Comparison of ENCODE assay signal across 8 cellular contexts in the genomic region with DNA sequence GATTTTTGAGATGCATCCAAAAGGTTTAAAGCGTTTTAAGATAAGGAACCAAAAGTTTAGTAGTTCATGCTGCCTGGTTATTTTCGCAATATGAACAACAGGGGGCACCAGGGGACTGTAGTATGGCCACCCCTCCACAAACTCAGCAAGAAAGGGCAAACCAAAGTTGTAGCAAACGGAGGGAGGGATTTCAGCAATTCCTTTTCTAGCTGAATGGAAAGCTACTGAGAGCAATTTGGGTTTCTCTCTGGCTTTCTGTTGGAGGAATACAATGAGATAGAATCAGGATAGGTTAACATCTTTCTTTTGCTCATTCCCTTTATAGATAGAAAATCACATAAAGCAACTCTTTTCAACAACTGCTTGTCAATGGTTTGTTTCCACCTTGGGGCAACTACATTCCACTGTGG.
DNase-seq lines count a peak whose midpoint lies in the region; ATAC-seq and TF ChIP-seq lines count a peak whose summit lies in the region.

No MANE protein-coding gene starts in this region.

- DNase-seq in ELR (ENCODE audit: low read depth) (peak; percentile 80), HK-2 (ENCODE audit: unreplicated experiment) (peak; percentile 34), NOMO-1 (lab: John Stamatoyannopoulos, UW; ENCODE audit: unreplicated experiment in 2 of 2) (peak; percentile 68 to 77), fibroblast of gingiva (ENCODE audit: low read depth) (peak; percentile 77), nephron progenitor cell (peak; percentile 60), superior temporal gyrus (ENCODE audit: extremely low spot score) (peak; percentile 81)
- DNase-seq in activated CD8-positive, alpha-beta memory T cell treated with anti-CD3 and anti-CD28 coated beads, Interleukin-2, amount 50 U/mL, for 1 hour (ENCODE audit: extremely low read depth), result peak; percentile 10

- no peak for ATAC-seq in GM18870 (IDR thresholded peaks at IDR 0.05; ENCODE audit: unreplicated experiment)

- H3K4me1 Mint-ChIP-seq in nephron progenitor cell, result peaks cover 40% of the 10 kb centered on the region

- H3K27me3 Mint-ChIP-seq in nephron progenitor cell (ENCODE audit: low read depth, poor library complexity), result peaks cover 4% of the 10 kb centered on the region

- no peaks in the 10 kb centered on the region for H3K9me3 Mint-ChIP-seq in nephron progenitor cell

- no peak overlapping the region for H3K27ac Mint-ChIP-seq in nephron progenitor cell

- H3K36me3 Mint-ChIP-seq in nephron progenitor cell (ENCODE audit: low read depth), result no peaks in the 10 kb centered on the region

- peak; percentile 83 for TF ChIP-seq CTCF in nephron progenitor cell (IDR thresholded peaks at IDR 0.05)

- H3K4me3 Mint-ChIP-seq in nephron progenitor cell, result no peak overlapping the region

Comparison
In these comparisons a context has a peak if more than half of its experiments do, and no peak if none do; other contexts are left out.
1. DNase-seq: peak in every context shown above with its lines; median percentile 81 in superior temporal gyrus; 80 in ELR; 77 in fibroblast of gingiva; 72 in NOMO-1; 60 in nephron progenitor cell; 34 in HK-2; 10 in activated CD8-positive, alpha-beta memory T cell treated with anti-CD3 and anti-CD28 coated beads, Interleukin-2, amount 50 U/mL, for 1 hour.